In genomic region chr12:57840701-57841100, GRCh38 we compare ENCODE assay signal across 8 cellular contexts. TPM values are rescaled to one million over a fixed set of nuclear protein-coding genes. Genes with fewer than 3 reads are reported as not detected.
DNase-seq lines count a peak whose midpoint lies in the region; ATAC-seq and TF ChIP-seq lines count a peak whose summit lies in the region.

No MANE protein-coding gene starts in this region.

- H2AFZ ChIP-seq in MM.1S (ENCODE audit: low read length) = no peak overlapping the region

- CTCF ChIA-PET in Caco-2 (lab: Charles Lee) = no interaction called here

- peaks cover 100% of the 10 kb centered on the region for H3K79me2 ChIP-seq in MM.1S (ENCODE audit: low read length)

- TF ChIP-seq CTCF in BE2C (IDR thresholded peaks at IDR 0.05; ENCODE audit: low read depth, low read length) (no peak), MM.1S (IDR thresholded peaks at IDR 0.05; ENCODE audit: low read length) (no peak), lower lobe of right lung (IDR thresholded peaks at IDR 0.05) (no peak), Caco-2 (IDR thresholded peaks at IDR 0.05; ENCODE audit: insufficient read depth in 1 of 2, low read depth in 1 of 2, low read length in 1 of 2, severe bottlenecking in 1 of 2, unreplicated experiment in 1 of 2) (no peak)

- POLR2A ChIA-PET in Caco-2 (lab: Charles Lee) = interaction anchor here (0.6 kb wide), 1 partner anchor 54 kb away, joined by 4 read pairs; no protein-coding TSS in a partner anchor

- H3K36me3 ChIP-seq in BE2C (no peaks in the 10 kb centered on the region), MM.1S (replicated peaks; ENCODE audit: insufficient read depth, low read length) (no peaks in the 10 kb centered on the region), adipocyte (ENCODE audit: control insufficient read depth, insufficient read depth, low read length, severe bottlenecking) (no peaks in the 10 kb centered on the region), lower lobe of right lung (peaks cover 8% of the 10 kb centered on the region), Caco-2 (ENCODE audit: control insufficient read depth, insufficient read depth, low read length) (no peaks in the 10 kb centered on the region; the same call in 1 of the 2 replicates)

- H3K9me2 ChIP-seq in MM.1S (replicated peaks; ENCODE audit: insufficient read depth, low read length) = no peaks in the 10 kb centered on the region

- H3K4me1 ChIP-seq in BE2C = peaks cover 47% of the 10 kb centered on the region
- H3K4me1 ChIP-seq in MM.1S (ENCODE audit: low read length) = peaks cover 80% of the 10 kb centered on the region
- H3K4me1 ChIP-seq in adipocyte (ENCODE audit: control insufficient read depth, insufficient read depth, low read length) = peaks cover 86% of the 10 kb centered on the region
- H3K4me1 ChIP-seq in lower lobe of right lung = peaks cover 88% of the 10 kb centered on the region
- peaks cover 40% of the 10 kb centered on the region for H3K4me1 ChIP-seq in Caco-2

- H3K9me3 ChIP-seq in BE2C (no peaks in the 10 kb centered on the region), MM.1S (replicated peaks; ENCODE audit: insufficient read depth, low read length) (no peaks in the 10 kb centered on the region), adipocyte (ENCODE audit: control insufficient read depth, low read length) (no peaks in the 10 kb centered on the region), lower lobe of right lung (no peaks in the 10 kb centered on the region), Caco-2 (no peaks in the 10 kb centered on the region)

- H3K36me3 Mint-ChIP-seq in Caco-2 (ENCODE audit: insufficient read depth, unreplicated experiment) = peaks cover 21% of the 10 kb centered on the region

- H3K4me3 ChIP-seq in BE2C (ENCODE audit: low read depth, low read length) (peak overlapping the region; percentile 39), MM.1S (ENCODE audit: low read length) (no peak overlapping the region), adipocyte (ENCODE audit: low read length) (no peak overlapping the region), lower lobe of right lung (peak overlapping the region; percentile 100), Caco-2 (ENCODE audit: low read depth, low read length) (no peak overlapping the region)

- H3K27ac Mint-ChIP-seq in Caco-2 (ENCODE audit: unreplicated experiment) = no peak overlapping the region

- intact Hi-C loops in lower lobe of right lung (cut with DNase I) (no loop called here), Caco-2 (cut with micrococcal nuclease; ENCODE audit: unreplicated experiment) (no loop called here)

- peaks cover 53% of the 10 kb centered on the region for H3F3A ChIP-seq in MM.1S (ENCODE audit: insufficient read depth, low read length)

- H3K4me3 Mint-ChIP-seq in Caco-2 (ENCODE audit: unreplicated experiment) = no peak overlapping the region

- peaks cover 38% of the 10 kb centered on the region for H3K4me1 Mint-ChIP-seq in Caco-2 (ENCODE audit: low read depth, unreplicated experiment)

- H4K20me1 ChIP-seq in MM.1S (ENCODE audit: insufficient read depth, low read length) = peaks cover 51% of the 10 kb centered on the region

- peak; percentile 86 for DNase-seq in BE2C
- DNase-seq in MM.1S = no peak
- DNase-seq in adipocyte (ENCODE audit: low read depth) = peak; percentile 54
- no peak for DNase-seq in lower lobe of right lung
- DNase-seq in pons (ENCODE audit: low spot score) = no peak
- no peak for DNase-seq in SKM-1 treated with dmso at 0.1 percent for 144 hours (lab: John Stamatoyannopoulos, UW; ENCODE audit: unreplicated experiment)
- DNase-seq in Caco-2 = no peak

- H3K27me3 ChIP-seq in BE2C = no peaks in the 10 kb centered on the region
- H3K27me3 ChIP-seq in MM.1S (replicated peaks; ENCODE audit: insufficient read depth, low read length) = no peaks in the 10 kb centered on the region
- no peaks in the 10 kb centered on the region for H3K27me3 ChIP-seq in adipocyte (replicated peaks; ENCODE audit: control insufficient read depth, insufficient read depth, low read length)
- H3K27me3 ChIP-seq in lower lobe of right lung (ENCODE audit: low read depth) = no peaks in the 10 kb centered on the region
- H3K27me3 ChIP-seq in Caco-2 (replicated peaks; ENCODE audit: control insufficient read depth, insufficient read depth, low read length) = no peaks in the 10 kb centered on the region

- no peak overlapping the region for H3K9ac ChIP-seq in MM.1S (ENCODE audit: low read length)
- H3K9ac ChIP-seq in adipocyte (ENCODE audit: low read length) = peak overlapping the region; percentile 50

- H3K27ac ChIP-seq in MM.1S (ENCODE audit: low read length) (no peak overlapping the region), lower lobe of right lung (no peak overlapping the region)

- H3K9me3 Mint-ChIP-seq in Caco-2 (ENCODE audit: unreplicated experiment) = no peaks in the 10 kb centered on the region

- no peak for ATAC-seq in lower lobe of right lung
- ATAC-seq in GM19455 (IDR thresholded peaks at IDR 0.05; ENCODE audit: unreplicated experiment) = no peak

- peak overlapping the region; percentile 34; the same call in 1 of the 2 replicates for H3K4me2 ChIP-seq in MM.1S (ENCODE audit: low read depth, low read length)

- no TSS peak for BruUV-seq in Caco-2 (replicated peaks; lab: Mats Ljungman, UMichigan)

- H3K27me3 Mint-ChIP-seq in Caco-2 (ENCODE audit: insufficient read depth, unreplicated experiment) = no peaks in the 10 kb centered on the region

RNA-seq across cellular contexts. Expression of gene CTDSP2, which starts 5.8 kb away (rescaled TPM):
- polyA plus RNA-seq in BE2C (2012; ENCODE audit: insufficient read depth, insufficient read length, low read depth) = 115 TPM
- 220 TPM for total RNA-seq in lower lobe of right lung
- 103 and 117 TPM in 2 replicates for total RNA-seq in Caco-2 (2022)

RNA-seq across cellular contexts. Expression of gene AVIL, which starts 22.2 kb away (rescaled TPM):
- 8.1 TPM for polyA plus RNA-seq in BE2C (2012; ENCODE audit: insufficient read depth, insufficient read length, low read depth)
- 10.8 TPM for total RNA-seq in lower lobe of right lung
- 0.84 and 2.3 TPM in 2 replicates for total RNA-seq in Caco-2 (2022)

RNA-seq across cellular contexts. Expression of gene TSFM, which starts 58.1 kb away (rescaled TPM):
- polyA plus RNA-seq in BE2C (2012; ENCODE audit: insufficient read depth, insufficient read length, low read depth) = 50.5 TPM
- total RNA-seq in lower lobe of right lung (22.6 TPM), Caco-2 (2022) (48.0 and 57.5 TPM in 2 replicates)

Comparison
In these comparisons a context has a peak if more than half of its experiments do, and no peak if none do; other contexts are left out.
1. DNase-seq: peak in BE2C (single experiment) and adipocyte (single experiment); none in MM.1S (single experiment), lower lobe of right lung (single experiment), pons (single experiment), SKM-1 treated with dmso at 0.1 percent for 144 hours (single experiment) and Caco-2 (0 of 2).
2. H3K4me3 ChIP-seq: peak in BE2C (single experiment) and lower lobe of right lung (single experiment); none in MM.1S (single experiment), adipocyte (single experiment) and Caco-2 (single experiment).